ENCODE assay signal across 2 cellular contexts in genomic region chr17:45579529-45580495, GRCh38.
TF ChIP-seq lines count a peak whose summit lies in the region.

No MANE protein-coding gene starts in this region.

TF ChIP-seq in A549, 52 proteins besides CTCF, POLR2A, EP300 and RAD21 (continued from another document):
- TF ChIP-seq BCL3 (IDR thresholded peaks at IDR 0.05) (no peak), ESRRA (IDR thresholded peaks at IDR 0.05; ENCODE audit: borderline replicate concordance, low read length) (no peak), MYC (IDR thresholded peaks at IDR 0.05; ENCODE audit: borderline replicate concordance, low read length) (no peak), SMC3 (IDR thresholded peaks at IDR 0.05) (no peak), JUNB (IDR thresholded peaks at IDR 0.05) (no peak), ZC3H11A (IDR thresholded peaks at IDR 0.05) (no peak), TP53 (CRISPR knock-in tag; IDR thresholded peaks at IDR 0.05) (no peak), CBX2 (IDR thresholded peaks at IDR 0.05; ENCODE audit: borderline replicate concordance, low read depth) (no peak), ELK1 (IDR thresholded peaks at IDR 0.05; ENCODE audit: low read depth, low read length) (no peak), TFCP2L1 (CRISPR knock-in tag; IDR thresholded peaks at IDR 0.05) (no peak)
TF ChIP-seq in A549: peak in this region for 0.

TF ChIP-seq in GM23338, 12 proteins besides CTCF, POLR2A, EP300 and RAD21 (continued from another document):
- TF ChIP-seq ZNF462 (CRISPR knock-in tag; IDR thresholded peaks at IDR 0.05) (no peak), EZH2 (IDR thresholded peaks at IDR 0.05; ENCODE audit: low read depth, unreplicated experiment) (no peak), POLR2AphosphoS5 (IDR thresholded peaks at IDR 0.05; ENCODE audit: low read depth) (no peak), NANOG (IDR thresholded peaks at IDR 0.05; ENCODE audit: borderline replicate concordance) (no peak), STAT1 (IDR thresholded peaks at IDR 0.05; ENCODE audit: unreplicated experiment) (no peak), REST (IDR thresholded peaks at IDR 0.05; ENCODE audit: unreplicated experiment) (no peak), ZNF114 (CRISPR knock-in tag; IDR thresholded peaks at IDR 0.05) (no peak), ETS1 (IDR thresholded peaks at IDR 0.05) (no peak), JUNB (IDR thresholded peaks at IDR 0.05; ENCODE audit: unreplicated experiment) (no peak), CREB1 (CRISPR knock-in tag; IDR thresholded peaks at IDR 0.05; ENCODE audit: low read depth) (no peak), EZH2phosphoT487 (IDR thresholded peaks at IDR 0.05; ENCODE audit: unreplicated experiment) (no peak)
